1 cellular context compared by ENCODE assay signal in the genomic region with DNA sequence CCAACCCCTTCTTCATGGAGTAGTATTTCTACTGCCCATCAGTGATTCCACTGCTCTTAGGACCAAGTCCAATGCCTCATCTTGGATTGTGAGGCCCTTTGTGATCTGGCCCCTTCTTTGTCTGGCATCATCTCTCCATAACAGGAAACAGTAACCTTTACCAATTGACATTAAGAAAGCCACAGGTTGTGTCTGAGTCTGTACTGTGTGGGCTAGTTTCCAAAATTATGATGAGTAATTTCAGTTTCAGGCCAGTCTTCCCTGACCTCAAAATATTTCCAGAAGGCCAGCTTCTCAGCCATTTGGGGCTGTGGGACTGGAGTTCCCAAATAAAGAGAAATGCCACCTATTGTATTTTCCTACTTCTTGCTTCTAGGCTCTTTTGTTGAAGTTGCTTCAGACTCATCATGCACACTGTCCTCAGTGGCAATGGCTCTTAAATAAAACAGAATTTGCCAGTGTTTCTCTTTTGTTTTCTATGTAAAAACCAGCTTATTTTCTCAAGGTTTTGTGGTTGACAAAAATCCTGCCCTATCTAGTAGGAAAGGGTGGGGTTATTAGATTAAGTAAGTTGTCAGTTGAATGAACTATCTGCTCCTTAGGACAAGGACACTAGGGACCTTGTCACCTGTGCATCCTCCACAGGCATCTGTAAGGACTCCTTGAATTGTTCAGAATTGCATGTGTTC.
TF ChIP-seq lines count a peak whose summit lies in the region.

No MANE protein-coding gene starts in this region.

TF ChIP-seq in SK-N-SH treated with all-trans-retinoic acid at 6 μM for 48 hours, 23 proteins besides CTCF, POLR2A, EP300 and RAD21 (continued from another document):
- TF ChIP-seq, protein P1, sequence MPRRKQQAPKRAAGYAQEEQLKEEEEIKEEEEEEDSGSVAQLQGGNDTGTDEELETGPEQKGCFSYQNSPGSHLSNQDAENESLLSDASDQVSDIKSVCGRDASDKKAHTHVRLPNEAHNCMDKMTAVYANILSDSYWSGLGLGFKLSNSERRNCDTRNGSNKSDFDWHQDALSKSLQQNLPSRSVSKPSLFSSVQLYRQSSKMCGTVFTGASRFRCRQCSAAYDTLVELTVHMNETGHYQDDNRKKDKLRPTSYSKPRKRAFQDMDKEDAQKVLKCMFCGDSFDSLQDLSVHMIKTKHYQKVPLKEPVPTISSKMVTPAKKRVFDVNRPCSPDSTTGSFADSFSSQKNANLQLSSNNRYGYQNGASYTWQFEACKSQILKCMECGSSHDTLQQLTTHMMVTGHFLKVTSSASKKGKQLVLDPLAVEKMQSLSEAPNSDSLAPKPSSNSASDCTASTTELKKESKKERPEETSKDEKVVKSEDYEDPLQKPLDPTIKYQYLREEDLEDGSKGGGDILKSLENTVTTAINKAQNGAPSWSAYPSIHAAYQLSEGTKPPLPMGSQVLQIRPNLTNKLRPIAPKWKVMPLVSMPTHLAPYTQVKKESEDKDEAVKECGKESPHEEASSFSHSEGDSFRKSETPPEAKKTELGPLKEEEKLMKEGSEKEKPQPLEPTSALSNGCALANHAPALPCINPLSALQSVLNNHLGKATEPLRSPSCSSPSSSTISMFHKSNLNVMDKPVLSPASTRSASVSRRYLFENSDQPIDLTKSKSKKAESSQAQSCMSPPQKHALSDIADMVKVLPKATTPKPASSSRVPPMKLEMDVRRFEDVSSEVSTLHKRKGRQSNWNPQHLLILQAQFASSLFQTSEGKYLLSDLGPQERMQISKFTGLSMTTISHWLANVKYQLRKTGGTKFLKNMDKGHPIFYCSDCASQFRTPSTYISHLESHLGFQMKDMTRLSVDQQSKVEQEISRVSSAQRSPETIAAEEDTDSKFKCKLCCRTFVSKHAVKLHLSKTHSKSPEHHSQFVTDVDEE (CRISPR knock-in tag; IDR thresholded peaks at IDR 0.05): no peak
- no peak for TF ChIP-seq ESRRG (CRISPR knock-in tag; IDR thresholded peaks at IDR 0.05)
- TF ChIP-seq GLIS3 (CRISPR knock-in tag; IDR thresholded peaks at IDR 0.05): no peak
- TF ChIP-seq SNAI2 (CRISPR knock-in tag; IDR thresholded peaks at IDR 0.05): no peak
- no peak for TF ChIP-seq ZNF8 (CRISPR knock-in tag; IDR thresholded peaks at IDR 0.05)
- TF ChIP-seq, protein P2, sequence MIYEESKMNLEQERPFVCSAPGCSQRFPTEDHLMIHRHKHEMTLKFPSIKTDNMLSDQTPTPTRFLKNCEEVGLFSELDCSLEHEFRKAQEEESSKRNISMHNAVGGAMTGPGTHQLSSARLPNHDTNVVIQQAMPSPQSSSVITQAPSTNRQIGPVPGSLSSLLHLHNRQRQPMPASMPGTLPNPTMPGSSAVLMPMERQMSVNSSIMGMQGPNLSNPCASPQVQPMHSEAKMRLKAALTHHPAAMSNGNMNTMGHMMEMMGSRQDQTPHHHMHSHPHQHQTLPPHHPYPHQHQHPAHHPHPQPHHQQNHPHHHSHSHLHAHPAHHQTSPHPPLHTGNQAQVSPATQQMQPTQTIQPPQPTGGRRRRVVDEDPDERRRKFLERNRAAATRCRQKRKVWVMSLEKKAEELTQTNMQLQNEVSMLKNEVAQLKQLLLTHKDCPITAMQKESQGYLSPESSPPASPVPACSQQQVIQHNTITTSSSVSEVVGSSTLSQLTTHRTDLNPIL (CRISPR knock-in tag; IDR thresholded peaks at IDR 0.05; ENCODE audit: low read depth): no peak
- TF ChIP-seq ZFP30 (CRISPR knock-in tag; IDR thresholded peaks at IDR 0.05): no peak
- TF ChIP-seq CSDC2 (CRISPR knock-in tag; IDR thresholded peaks at IDR 0.05): no peak
TF ChIP-seq in SK-N-SH treated with all-trans-retinoic acid at 6 μM for 48 hours: peak in this region for 0.
